Comparison of ENCODE assay signal across 8 cellular contexts in the genomic region with DNA sequence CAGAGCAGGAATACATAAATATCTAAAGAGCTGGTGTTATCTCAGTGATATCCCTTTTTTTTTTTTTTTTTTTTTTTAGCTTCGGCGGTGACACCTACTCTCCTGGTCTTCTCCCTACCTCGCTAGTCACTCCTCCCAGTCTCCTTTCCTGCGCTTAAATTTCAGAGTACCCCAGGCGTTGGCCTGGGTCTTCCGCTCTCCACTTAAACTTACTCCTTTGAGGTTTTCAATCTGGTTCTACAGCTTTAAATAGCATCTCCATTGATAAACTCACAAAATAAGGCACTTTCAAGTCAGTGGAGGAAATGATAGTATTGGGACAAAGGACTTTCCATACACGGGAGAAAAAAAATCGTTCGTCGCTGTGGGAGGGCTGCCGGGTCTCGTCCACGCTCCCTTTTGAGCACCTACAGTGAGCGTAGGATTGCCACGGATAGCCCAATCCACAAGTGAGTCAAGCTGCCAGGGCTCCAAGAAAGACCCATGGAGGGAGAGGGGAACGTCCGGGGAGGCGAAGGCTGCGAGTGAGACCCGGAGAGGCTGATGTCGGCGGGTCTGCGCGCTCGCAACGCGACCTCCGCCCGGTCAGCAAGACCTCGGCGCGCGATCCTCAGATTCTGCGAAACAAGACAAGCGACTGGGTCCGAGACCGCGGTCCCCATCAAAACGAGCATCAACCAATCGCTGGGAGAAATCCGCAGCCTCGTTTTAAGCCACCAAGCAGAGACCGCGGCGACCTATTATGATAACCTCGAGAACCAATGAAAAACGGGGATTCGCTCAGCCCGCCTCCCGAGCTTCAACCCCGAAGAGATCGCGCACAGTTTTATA. TPM values are rescaled to one million over a fixed set of nuclear protein-coding genes. Genes with fewer than 3 reads are reported as not detected.
DNase-seq lines count a peak whose midpoint lies in the region; ATAC-seq and TF ChIP-seq lines count a peak whose summit lies in the region.

No MANE protein-coding gene starts in this region.

- H3K4me3 Mint-ChIP-seq in WTC11: peak overlapping the region; percentile 83

- H3K79me2 ChIP-seq in ACC112 (ENCODE audit: control insufficient read depth, insufficient read depth, low read length, unreplicated experiment) (peaks cover 40% of the 10 kb centered on the region), smooth muscle cell (ENCODE audit: low read depth) (peaks cover 42% of the 10 kb centered on the region)

- H3K4me3 ChIP-seq in ACC112 (ENCODE audit: low read depth, low read length) (peak overlapping the region; percentile 92), smooth muscle cell (peak overlapping the region; percentile 99)

- peaks cover 5% of the 10 kb centered on the region; the same call in 1 of the 2 replicates for H3K9me3 Mint-ChIP-seq in WTC11

- peak overlapping the region; percentile 96 for H3K4me2 ChIP-seq in smooth muscle cell

- H3K4me1 ChIP-seq in ACC112 (ENCODE audit: control insufficient read depth, insufficient read depth, low read length, unreplicated experiment) (peaks cover 10% of the 10 kb centered on the region), smooth muscle cell (ENCODE audit: low read depth) (peaks cover 21% of the 10 kb centered on the region)

- DNase-seq in NCI-H2227 (lab: John Stamatoyannopoulos, UW; ENCODE audit: unreplicated experiment) (peak; percentile 94), WTC11 (ENCODE audit: low spot score) (peak; percentile 87), inferior parietal cortex (ENCODE audit: extremely low spot score) (peak; percentile 94), smooth muscle cell (lab: John Stamatoyannopoulos, UW; ENCODE audit: unreplicated experiment) (peak; percentile 88)
- peak; percentile 86 for DNase-seq in central memory CD4-positive, alpha-beta T cell

- peaks cover 4% of the 10 kb centered on the region; the same call in 1 of the 2 replicates for H3K27me3 Mint-ChIP-seq in WTC11 (ENCODE audit: low read depth)

- H4K20me1 ChIP-seq in smooth muscle cell (ENCODE audit: low read depth): peaks cover 41% of the 10 kb centered on the region

- CTCF ChIA-PET in WTC11 (lab: Charles Lee): interaction anchor here (0.6 to 3.6 kb wide), 7 partner anchors 8 to 584 kb away, joined by 3 to 18 read pairs (median 4); a partner anchor contains a TSS

- H3K36me3 ChIP-seq in ACC112 (ENCODE audit: insufficient read depth, low read length) (peaks cover 27% of the 10 kb centered on the region), smooth muscle cell (ENCODE audit: low read depth) (peaks cover 21% of the 10 kb centered on the region)

- H3K27me3 ChIP-seq in ACC112 (ENCODE audit: insufficient read depth, low read length) (peaks cover 7% of the 10 kb centered on the region; the same call in 1 of the 2 replicates), smooth muscle cell (ENCODE audit: low read depth) (peaks cover 6% of the 10 kb centered on the region)

- POLR2A ChIA-PET in WTC11 (lab: Charles Lee): interaction anchor here (0.5 to 2.9 kb wide), 11 partner anchors 8 to 236 kb away, joined by 3 to 23 read pairs (median 6); a partner anchor contains a TSS

- peaks cover 27% of the 10 kb centered on the region for H3K4me1 Mint-ChIP-seq in WTC11

- peaks cover 32% of the 10 kb centered on the region for H3K36me3 Mint-ChIP-seq in WTC11

- 3% methylated on average over 53 of the region's 53 CpGs for WGBS in smooth muscle cell (ENCODE audit: low lambda C conversion rate)

- TF ChIP-seq CTCF in WTC11 (IDR thresholded peaks at IDR 0.05): no peak
- TF ChIP-seq CTCF in smooth muscle cell (IDR thresholded peaks at IDR 0.05; ENCODE audit: borderline replicate concordance, insufficient read depth, poor library complexity, severe bottlenecking): no peak

- peak overlapping the region; percentile 94 for H3K27ac ChIP-seq in ACC112 (ENCODE audit: low read depth, low read length)
- H3K27ac ChIP-seq in smooth muscle cell (ENCODE audit: low read depth): peak overlapping the region; percentile 100

- peaks cover 16% of the 10 kb centered on the region for H3F3A ChIP-seq in smooth muscle cell (ENCODE audit: low read depth)

- H3K9ac ChIP-seq in smooth muscle cell (ENCODE audit: low read depth): peak overlapping the region; percentile 100

- peak overlapping the region; percentile 97 for H3K27ac Mint-ChIP-seq in WTC11

- H2AFZ ChIP-seq in ACC112 (ENCODE audit: low read length, unreplicated experiment) (peak overlapping the region; percentile 62), smooth muscle cell (ENCODE audit: low read depth) (peak overlapping the region; percentile 90)

- ATAC-seq in GM18870 (IDR thresholded peaks at IDR 0.05; ENCODE audit: unreplicated experiment): peak; percentile 92
- peak; percentile 70 for ATAC-seq in HG03139 (IDR thresholded peaks at IDR 0.05; ENCODE audit: unreplicated experiment)
- peak; percentile 88 for ATAC-seq in WTC11

- no peaks in the 10 kb centered on the region for H3K9me3 ChIP-seq in smooth muscle cell (replicated peaks; ENCODE audit: low read depth)

TF ChIP-seq in WTC11, 78 proteins besides CTCF, POLR2A, EP300 and RAD21 (continues in another document):
- TF ChIP-seq MYBL2 (CRISPR knock-in tag; IDR thresholded peaks at IDR 0.05): peak; percentile 2; the same call in 1 of the 2 replicates
- TF ChIP-seq NFYB (CRISPR knock-in tag; conservative IDR thresholded peaks at IDR 0.05; ENCODE audit: low read depth): peak; percentile 63
- TF ChIP-seq, protein P1, sequence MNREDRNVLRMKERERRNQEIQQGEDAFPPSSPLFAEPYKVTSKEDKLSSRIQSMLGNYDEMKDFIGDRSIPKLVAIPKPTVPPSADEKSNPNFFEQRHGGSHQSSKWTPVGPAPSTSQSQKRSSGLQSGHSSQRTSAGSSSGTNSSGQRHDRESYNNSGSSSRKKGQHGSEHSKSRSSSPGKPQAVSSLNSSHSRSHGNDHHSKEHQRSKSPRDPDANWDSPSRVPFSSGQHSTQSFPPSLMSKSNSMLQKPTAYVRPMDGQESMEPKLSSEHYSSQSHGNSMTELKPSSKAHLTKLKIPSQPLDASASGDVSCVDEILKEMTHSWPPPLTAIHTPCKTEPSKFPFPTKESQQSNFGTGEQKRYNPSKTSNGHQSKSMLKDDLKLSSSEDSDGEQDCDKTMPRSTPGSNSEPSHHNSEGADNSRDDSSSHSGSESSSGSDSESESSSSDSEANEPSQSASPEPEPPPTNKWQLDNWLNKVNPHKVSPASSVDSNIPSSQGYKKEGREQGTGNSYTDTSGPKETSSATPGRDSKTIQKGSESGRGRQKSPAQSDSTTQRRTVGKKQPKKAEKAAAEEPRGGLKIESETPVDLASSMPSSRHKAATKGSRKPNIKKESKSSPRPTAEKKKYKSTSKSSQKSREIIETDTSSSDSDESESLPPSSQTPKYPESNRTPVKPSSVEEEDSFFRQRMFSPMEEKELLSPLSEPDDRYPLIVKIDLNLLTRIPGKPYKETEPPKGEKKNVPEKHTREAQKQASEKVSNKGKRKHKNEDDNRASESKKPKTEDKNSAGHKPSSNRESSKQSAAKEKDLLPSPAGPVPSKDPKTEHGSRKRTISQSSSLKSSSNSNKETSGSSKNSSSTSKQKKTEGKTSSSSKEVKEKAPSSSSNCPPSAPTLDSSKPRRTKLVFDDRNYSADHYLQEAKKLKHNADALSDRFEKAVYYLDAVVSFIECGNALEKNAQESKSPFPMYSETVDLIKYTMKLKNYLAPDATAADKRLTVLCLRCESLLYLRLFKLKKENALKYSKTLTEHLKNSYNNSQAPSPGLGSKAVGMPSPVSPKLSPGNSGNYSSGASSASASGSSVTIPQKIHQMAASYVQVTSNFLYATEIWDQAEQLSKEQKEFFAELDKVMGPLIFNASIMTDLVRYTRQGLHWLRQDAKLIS (CRISPR knock-in tag; IDR thresholded peaks at IDR 0.05; ENCODE audit: borderline replicate concordance): no peak
- TF ChIP-seq NFE2L1 (CRISPR knock-in tag; IDR thresholded peaks at IDR 0.05): no peak
- no peak for TF ChIP-seq SP1 (CRISPR knock-in tag; conservative IDR thresholded peaks at IDR 0.05)
- TF ChIP-seq, protein P2, sequence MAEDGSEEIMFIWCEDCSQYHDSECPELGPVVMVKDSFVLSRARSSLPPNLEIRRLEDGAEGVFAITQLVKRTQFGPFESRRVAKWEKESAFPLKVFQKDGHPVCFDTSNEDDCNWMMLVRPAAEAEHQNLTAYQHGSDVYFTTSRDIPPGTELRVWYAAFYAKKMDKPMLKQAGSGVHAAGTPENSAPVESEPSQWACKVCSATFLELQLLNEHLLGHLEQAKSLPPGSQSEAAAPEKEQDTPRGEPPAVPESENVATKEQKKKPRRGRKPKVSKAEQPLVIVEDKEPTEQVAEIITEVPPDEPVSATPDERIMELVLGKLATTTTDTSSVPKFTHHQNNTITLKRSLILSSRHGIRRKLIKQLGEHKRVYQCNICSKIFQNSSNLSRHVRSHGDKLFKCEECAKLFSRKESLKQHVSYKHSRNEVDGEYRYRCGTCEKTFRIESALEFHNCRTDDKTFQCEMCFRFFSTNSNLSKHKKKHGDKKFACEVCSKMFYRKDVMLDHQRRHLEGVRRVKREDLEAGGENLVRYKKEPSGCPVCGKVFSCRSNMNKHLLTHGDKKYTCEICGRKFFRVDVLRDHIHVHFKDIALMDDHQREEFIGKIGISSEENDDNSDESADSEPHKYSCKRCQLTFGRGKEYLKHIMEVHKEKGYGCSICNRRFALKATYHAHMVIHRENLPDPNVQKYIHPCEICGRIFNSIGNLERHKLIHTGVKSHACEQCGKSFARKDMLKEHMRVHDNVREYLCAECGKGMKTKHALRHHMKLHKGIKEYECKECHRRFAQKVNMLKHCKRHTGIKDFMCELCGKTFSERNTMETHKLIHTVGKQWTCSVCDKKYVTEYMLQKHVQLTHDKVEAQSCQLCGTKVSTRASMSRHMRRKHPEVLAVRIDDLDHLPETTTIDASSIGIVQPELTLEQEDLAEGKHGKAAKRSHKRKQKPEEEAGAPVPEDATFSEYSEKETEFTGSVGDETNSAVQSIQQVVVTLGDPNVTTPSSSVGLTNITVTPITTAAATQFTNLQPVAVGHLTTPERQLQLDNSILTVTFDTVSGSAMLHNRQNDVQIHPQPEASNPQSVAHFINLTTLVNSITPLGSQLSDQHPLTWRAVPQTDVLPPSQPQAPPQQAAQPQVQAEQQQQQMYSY (CRISPR knock-in tag; IDR thresholded peaks at IDR 0.05): no peak
- TF ChIP-seq JAZF1 (CRISPR knock-in tag; IDR thresholded peaks at IDR 0.05): no peak

RNA-seq across cellular contexts. Expression of a gene that starts 0.7 kb away (rescaled TPM):
- 107 to 141 TPM (median 139 TPM) in 3 replicates for total RNA-seq in WTC11 (2021)
- 85.0 and 96.0 TPM in 2 replicates for total RNA-seq in smooth muscle cell
- polyA plus RNA-seq in smooth muscle cell: 25.1 and 35.5 TPM in 2 replicates

RNA-seq across cellular contexts. Expression of a gene that starts 50.5 kb away (rescaled TPM):
- total RNA-seq in WTC11 (2021) (28.3 to 28.7 TPM (median 28.3 TPM) in 3 replicates), smooth muscle cell (8.9 and 9.2 TPM in 2 replicates)
- polyA plus RNA-seq in smooth muscle cell: 7.7 and 13.0 TPM in 2 replicates

Comparison
In these comparisons a context has a peak if more than half of its experiments do, and no peak if none do; other contexts are left out.
1. Peak in every context shown above with its lines: DNase-seq, ATAC-seq, H3K4me3 ChIP-seq and H3K27ac ChIP-seq.